Comparison of ENCODE assay signal across 16 cellular contexts in genomic region chr15:68106656-68107055, GRCh38. TPM values are rescaled to one million over a fixed set of nuclear protein-coding genes. Genes with fewer than 3 reads are reported as not detected.
DNase-seq lines count a peak whose midpoint lies in the region; ATAC-seq and TF ChIP-seq lines count a peak whose summit lies in the region.
"Had no signal": no experiment of that assay in that cellular context is flagged by ENCODE, and none has a peak within 500 bp of the region (broad histone marks: within the 10 kb centered on the region; RNA-seq: fewer than 3 reads in every experiment).

No MANE protein-coding gene starts in this region.

- no peak overlapping the region for H2AK5ac ChIP-seq in trophoblast cell (ENCODE audit: low read length)

- no peak overlapping the region for H4K91ac ChIP-seq in trophoblast cell (ENCODE audit: low read depth, low read length)

- H3K4me1 ChIP-seq in GM23248 (ENCODE audit: insufficient read depth) (peaks cover 12% of the 10 kb centered on the region), trophoblast cell (ENCODE audit: control insufficient read depth in 1 of 2, insufficient read depth in 2 of 2, low read length in 2 of 2) (no peaks in the 10 kb centered on the region)
- H3K4me1 ChIP-seq: uterus had no signal

- no peak overlapping the region for H3K4me2 ChIP-seq in GM23248 (ENCODE audit: unreplicated experiment)
- no peak overlapping the region for H3K4me2 ChIP-seq in trophoblast cell (ENCODE audit: low read length)
- H3K4me2 ChIP-seq: KMS-11 had no signal

- H3K4me3 ChIP-seq in GM23248 (no peak overlapping the region), trophoblast cell (ENCODE audit: low read depth, low read length) (no peak overlapping the region)
- H3K4me3 ChIP-seq: uterus had no signal

- peaks cover 24% of the 10 kb centered on the region for H3K4me1 Mint-ChIP-seq in progenitor cell of endocrine pancreas (ENCODE audit: low read depth)

- H3K9me3 Mint-ChIP-seq in progenitor cell of endocrine pancreas (ENCODE audit: low read depth): peaks cover 9% of the 10 kb centered on the region

- H2AFZ ChIP-seq in GM23248: no peak overlapping the region
- H2AFZ ChIP-seq in trophoblast cell (ENCODE audit: insufficient read depth, low read length, poor library complexity): no peak overlapping the region

- 61 to 67% methylated on average over 4 of the region's 4 CpGs for WGBS in GM23248 (ENCODE audit: low coverage in 1 of 2, low lambda C conversion rate in 2 of 2, missing lambda C conversion rate in 2 of 2), 2 experiments
- no CpG with 5 or more reads among the region's 4 CpGs for WGBS in trophoblast cell (ENCODE audit: extremely low coverage, insufficient coverage, insufficient read length)

- H2BK120ac ChIP-seq in trophoblast cell (ENCODE audit: insufficient read depth, low read length, poor library complexity): no peak overlapping the region

- no peaks in the 10 kb centered on the region for H3K9me2 ChIP-seq in GM23248 (ENCODE audit: insufficient read depth)

- H3K36me3 ChIP-seq in GM23248 (ENCODE audit: low read depth) (peaks cover 14% of the 10 kb centered on the region; the same call in 1 of the 2 replicates), trophoblast cell (ENCODE audit: control insufficient read depth in 1 of 2, insufficient read depth in 2 of 2, low read length in 2 of 2) (peaks cover 0 to 2% of the 10 kb centered on the region in 2 experiments)
- H3K36me3 ChIP-seq: uterus had no signal

- H3K4me3 Mint-ChIP-seq in progenitor cell of endocrine pancreas (ENCODE audit: low read depth): no peak overlapping the region
- H3K4me3 Mint-ChIP-seq: CD4-positive, alpha-beta T cell had no signal

- no peak overlapping the region for H2BK5ac ChIP-seq in trophoblast cell (ENCODE audit: low read depth, low read length, poor library complexity)

- H3K27me3 ChIP-seq in GM23248 (replicated peaks; ENCODE audit: insufficient read depth): no peaks in the 10 kb centered on the region
- H3K27me3 ChIP-seq in trophoblast cell (ENCODE audit: insufficient read depth, low read length): no peaks in the 10 kb centered on the region
- H3K27me3 ChIP-seq: uterus had no signal

- peaks cover 26% of the 10 kb centered on the region for H3K36me3 Mint-ChIP-seq in progenitor cell of endocrine pancreas (ENCODE audit: insufficient read depth)

- no peak overlapping the region for H2BK12ac ChIP-seq in trophoblast cell (ENCODE audit: low read length)

- no peaks in the 10 kb centered on the region for H3F3A ChIP-seq in GM23248 (ENCODE audit: insufficient read depth)

- H3K79me1 ChIP-seq in trophoblast cell (ENCODE audit: low read length): no peaks in the 10 kb centered on the region

- H3K9ac ChIP-seq in GM23248 (no peak overlapping the region), trophoblast cell (ENCODE audit: low read length) (no peak overlapping the region)
- H3K9ac ChIP-seq: KMS-11 had no signal

- peak overlapping the region; percentile 97 for H3K27ac Mint-ChIP-seq in progenitor cell of endocrine pancreas
- H3K27ac Mint-ChIP-seq: CD4-positive, alpha-beta T cell had no signal

- ATAC-seq in HG03469 (IDR thresholded peaks at IDR 0.05; ENCODE audit: unreplicated experiment): no peak
- ATAC-seq: left colon; naive thymus-derived CD4-positive, alpha-beta T cell had no signal

- H3K18ac ChIP-seq in trophoblast cell (ENCODE audit: low read length): no peak overlapping the region

- H4K20me1 ChIP-seq in GM23248 (ENCODE audit: insufficient read depth): no peaks in the 10 kb centered on the region; the same call in 1 of the 2 replicates

- H3K9me3 ChIP-seq in GM23248 (ENCODE audit: low read depth): no peaks in the 10 kb centered on the region
- no peaks in the 10 kb centered on the region for H3K9me3 ChIP-seq in trophoblast cell (ENCODE audit: insufficient read depth, low read depth, low read length)
- H3K9me3 ChIP-seq: uterus had no signal

- in situ Hi-C loops in GM23248 (cut with MboI): no loop called here

- H3K4ac ChIP-seq in trophoblast cell (ENCODE audit: low read depth, low read length): no peak overlapping the region

- H3K14ac ChIP-seq in trophoblast cell (ENCODE audit: low read length): no peak overlapping the region

- TF ChIP-seq CTCF in VCaP (conservative IDR thresholded peaks at IDR 0.05): no peak
- TF ChIP-seq CTCF in progenitor cell of endocrine pancreas (IDR thresholded peaks at IDR 0.05; ENCODE audit: unreplicated experiment): no peak

- no peak overlapping the region for H4K12ac ChIP-seq in trophoblast cell (ENCODE audit: low read depth, low read length)

- H3K27me3 Mint-ChIP-seq in progenitor cell of endocrine pancreas: no peaks in the 10 kb centered on the region
- H3K27me3 Mint-ChIP-seq: CD4-positive, alpha-beta T cell; naive thymus-derived CD4-positive, alpha-beta T cell had no signal

- H3K79me2 ChIP-seq in GM23248 (ENCODE audit: insufficient read depth) (peaks cover 100% of the 10 kb centered on the region), trophoblast cell (ENCODE audit: control insufficient read depth, insufficient read depth, low read length, poor library complexity) (no peaks in the 10 kb centered on the region)

- no peak overlapping the region for H4K8ac ChIP-seq in trophoblast cell (ENCODE audit: low read depth, low read length)

- DNase-seq in GM23248: peak; percentile 8
- DNase-seq in glomerular visceral epithelial cell (ENCODE audit: extremely low spot score): peak; percentile 12
- no peak for DNase-seq in progenitor cell of endocrine pancreas (ENCODE audit: low spot score, unreplicated experiment)
- DNase-seq in ecto neural progenitor cell (ENCODE audit: low spot score): no peak
- DNase-seq in trophoblast cell: no peak
- DNase-seq: amygdala; CD4-positive, alpha-beta T cell; effector CD8-positive, alpha-beta T cell; left colon; naive thymus-derived CD4-positive, alpha-beta T cell; NCI-H1436 treated with DMSO at 0.1 percent for 48 hours; stimulated activated CD4-positive, alpha-beta T cell treated with anti-CD3 and anti-CD28 coated beads, Interleukin-2, amount 100 ng/mL, for 48 hours; uterus had no signal

- H3K23ac ChIP-seq in trophoblast cell (ENCODE audit: low read length): no peak overlapping the region

- no peak overlapping the region for H3K27ac ChIP-seq in GM23248
- H3K27ac ChIP-seq in VCaP: peak overlapping the region; percentile 24; the same call in 1 of the 2 replicates
- H3K27ac ChIP-seq in trophoblast cell (ENCODE audit: low read depth, low read length): no peak overlapping the region
- H3K27ac ChIP-seq: KMS-11, uterus had no signal

RNA-seq across cellular contexts. Expression of gene PIAS1, which starts 52.5 kb away (rescaled TPM):
- 10.9 and 14.8 TPM in 2 replicates for total RNA-seq in GM23248 (2014; rRNA removed; shearing (Covaris generic))
- 32.3 and 34.4 TPM in 2 replicates for polyA plus RNA-seq in GM23248 (2016; fragmentation: Nextera tagmentation; extraction: Ambion mirVana)
- 71.4 and 71.6 TPM in 2 replicates for total RNA-seq in progenitor cell of endocrine pancreas
- 50.5 and 52.4 TPM in 2 replicates for polyA plus RNA-seq in trophoblast cell (2013)

Comparison
In these comparisons a context has a peak if more than half of its experiments do, and no peak if none do; other contexts are left out.
1. DNase-seq: peak in GM23248 (single experiment) and glomerular visceral epithelial cell (single experiment); none in progenitor cell of endocrine pancreas (single experiment), ecto neural progenitor cell (single experiment) and trophoblast cell (0 of 2).